Comparison of ENCODE assay signal across 8 cellular contexts in genomic region chr5:103139264-103139865, GRCh38. TPM values are rescaled to one million over a fixed set of nuclear protein-coding genes. Genes with fewer than 3 reads are reported as not detected.
DNase-seq lines count a peak whose midpoint lies in the region; ATAC-seq, FAIRE-seq and TF ChIP-seq lines count a peak whose summit lies in the region.

No MANE protein-coding gene starts in this region.

- TF ChIP-seq EP300 in upper lobe of left lung (IDR thresholded peaks at IDR 0.05): no peak

- H3K27me3 ChIP-seq in HAP-1 (ENCODE audit: low read depth) (no peaks in the 10 kb centered on the region), MG63 (no peaks in the 10 kb centered on the region), pancreas (no peaks in the 10 kb centered on the region), upper lobe of left lung (no peaks in the 10 kb centered on the region)

- ATAC-seq in pancreas: peak; percentile 95 to 98 (median 97)
- ATAC-seq in upper lobe of left lung (ENCODE audit: low FRiP score in 2 of 2): peak; percentile 90 to 94

- no peak for TF ChIP-seq POLR2A in upper lobe of left lung (IDR thresholded peaks at IDR 0.05)

- peak; percentile 37 for FAIRE-seq in frontal cortex (lab: Jason Lieb, UNC)
- FAIRE-seq in pancreas (lab: Jason Lieb, UNC): no peak

- intact Hi-C loops in pancreas (cut with DNase I): no loop called here

- H3K27ac ChIP-seq in pancreas: no peak overlapping the region
- no peak overlapping the region for H3K27ac ChIP-seq in upper lobe of left lung

- H3K4me1 ChIP-seq in HAP-1 (no peaks in the 10 kb centered on the region), pancreas (no peaks in the 10 kb centered on the region), upper lobe of left lung (no peaks in the 10 kb centered on the region)

- TF ChIP-seq CTCF in pancreas (IDR thresholded peaks at IDR 0.05) (peak; percentile 73 to 89 (median 86)), upper lobe of left lung (IDR thresholded peaks at IDR 0.05) (peak; percentile 77 to 92 (median 89))

- H3K4me3 ChIP-seq in HAP-1 (no peak overlapping the region), MG63 (no peak overlapping the region), pancreas (no peak overlapping the region), upper lobe of left lung (no peak overlapping the region)

- in situ Hi-C loops in HAP-1 (cut with MboI; ENCODE audit: low sequenced_read_pairs): no loop called here

- peaks cover 5% of the 10 kb centered on the region for H3K36me3 ChIP-seq in HAP-1 (replicated peaks)
- peaks cover 8% of the 10 kb centered on the region for H3K36me3 ChIP-seq in MG63
- H3K36me3 ChIP-seq in pancreas: no peaks in the 10 kb centered on the region
- H3K36me3 ChIP-seq in upper lobe of left lung: peaks cover 0 to 42% (median 4%) of the 10 kb centered on the region in 4 donors

- WGBS in pancreas, 2 donors: 2 to 7% methylated on average over 2 of the region's 2 CpGs
- 0% methylated on average over 2 of the region's 2 CpGs for WGBS in upper lobe of left lung, 2 donors

- DNase-seq in GM03348 (ENCODE audit: low spot score): peak; percentile 83
- peak; percentile 51 to 85 for DNase-seq in HAP-1 (ENCODE audit: low spot score in 2 of 2)
- DNase-seq in MG63: peak; percentile 62
- peak; percentile 80 for DNase-seq in SIG-M5 treated with dmso at 0.1 percent for 504 hours (lab: John Stamatoyannopoulos, UW; ENCODE audit: unreplicated experiment)
- peak; percentile 63 for DNase-seq in activated effector memory CD4-positive, alpha-beta T cell treated with Interleukin-2 at 50 U/mL for 16 hours
- DNase-seq in frontal cortex (ENCODE audit: low spot score in 2 of 2): peak; percentile 64
- DNase-seq in pancreas: peak; percentile 60 to 80 (median 66)
- DNase-seq in upper lobe of left lung: peak in 1 of 2 donors; percentile 78

- H3K9me3 ChIP-seq in HAP-1: no peaks in the 10 kb centered on the region
- no peaks in the 10 kb centered on the region for H3K9me3 ChIP-seq in MG63
- H3K9me3 ChIP-seq in pancreas: no peaks in the 10 kb centered on the region
- no peaks in the 10 kb centered on the region for H3K9me3 ChIP-seq in upper lobe of left lung

RNA-seq across cellular contexts. Expression of gene PPIP5K2, which starts 19.3 kb away (rescaled TPM):
- total RNA-seq in MG63 (2014; rRNA removed; shearing (Covaris generic); ENCODE audit: low replicate concordance): 42.0 and 69.0 TPM in 2 replicates
- total RNA-seq in frontal cortex (112 TPM), pancreas (10 to 100 TPM; 16.0 to 35.2 (median 23.7) TPM), upper lobe of left lung (10 to 100 TPM; 10.9 to 48.5 (median 34.7) TPM)
- 10 to 100 TPM; 13.5 to 24.1 TPM for polyA plus RNA-seq in pancreas

RNA-seq across cellular contexts. Expression of gene GIN1, which starts 19.4 kb away (rescaled TPM):
- 8.8 and 30.7 TPM in 2 replicates for total RNA-seq in MG63 (2014; rRNA removed; shearing (Covaris generic); ENCODE audit: low replicate concordance)
- 16.3 TPM for total RNA-seq in frontal cortex
- total RNA-seq in pancreas: 1 to 10 TPM; 2.7 to 6.2 (median 4.2) TPM
- 1 to 10 TPM; 2.2 to 2.3 TPM for polyA plus RNA-seq in pancreas
- 10 to 100 TPM in 1 of 6 donors, 1 to 10 TPM in 5; 2.1 to 10.7 (median 5.8) TPM for total RNA-seq in upper lobe of left lung
